Comparison of ENCODE assay signal across 1 cellular context in the genomic region with DNA sequence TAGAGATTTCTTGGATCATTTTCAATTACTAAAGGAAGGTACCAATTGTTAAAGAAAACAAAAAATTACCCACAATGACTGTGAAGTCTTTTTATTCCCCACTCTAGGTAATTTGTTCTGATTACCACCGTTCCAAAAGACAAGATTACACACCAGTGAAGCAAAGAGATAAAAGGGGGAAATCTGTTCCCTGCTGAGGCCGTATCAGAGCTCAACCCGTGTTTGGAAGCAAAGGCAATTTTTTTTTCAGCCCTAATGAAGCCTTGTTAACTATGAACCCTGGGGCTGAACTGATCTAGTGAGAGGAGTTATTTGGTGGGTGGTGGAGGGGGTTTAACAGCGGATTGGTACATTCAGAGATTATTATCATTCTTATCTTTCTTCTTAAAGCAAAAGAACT.
TF ChIP-seq lines count a peak whose summit lies in the region.

No MANE protein-coding gene starts in this region.

TF ChIP-seq in HepG2, 621 proteins besides CTCF, POLR2A, EP300 and RAD21 (continued from another document):
- TF ChIP-seq MIER3 (CRISPR knock-in tag; IDR thresholded peaks at IDR 0.05; ENCODE audit: borderline replicate concordance) (no peak), ZNF580 (CRISPR knock-in tag; IDR thresholded peaks at IDR 0.05; ENCODE audit: borderline replicate concordance, low read depth) (no peak), CREB1 (IDR thresholded peaks at IDR 0.05) (no peak), CREB1 (CRISPR knock-in tag; IDR thresholded peaks at IDR 0.05) (no peak)
- TF ChIP-seq, protein P1, sequence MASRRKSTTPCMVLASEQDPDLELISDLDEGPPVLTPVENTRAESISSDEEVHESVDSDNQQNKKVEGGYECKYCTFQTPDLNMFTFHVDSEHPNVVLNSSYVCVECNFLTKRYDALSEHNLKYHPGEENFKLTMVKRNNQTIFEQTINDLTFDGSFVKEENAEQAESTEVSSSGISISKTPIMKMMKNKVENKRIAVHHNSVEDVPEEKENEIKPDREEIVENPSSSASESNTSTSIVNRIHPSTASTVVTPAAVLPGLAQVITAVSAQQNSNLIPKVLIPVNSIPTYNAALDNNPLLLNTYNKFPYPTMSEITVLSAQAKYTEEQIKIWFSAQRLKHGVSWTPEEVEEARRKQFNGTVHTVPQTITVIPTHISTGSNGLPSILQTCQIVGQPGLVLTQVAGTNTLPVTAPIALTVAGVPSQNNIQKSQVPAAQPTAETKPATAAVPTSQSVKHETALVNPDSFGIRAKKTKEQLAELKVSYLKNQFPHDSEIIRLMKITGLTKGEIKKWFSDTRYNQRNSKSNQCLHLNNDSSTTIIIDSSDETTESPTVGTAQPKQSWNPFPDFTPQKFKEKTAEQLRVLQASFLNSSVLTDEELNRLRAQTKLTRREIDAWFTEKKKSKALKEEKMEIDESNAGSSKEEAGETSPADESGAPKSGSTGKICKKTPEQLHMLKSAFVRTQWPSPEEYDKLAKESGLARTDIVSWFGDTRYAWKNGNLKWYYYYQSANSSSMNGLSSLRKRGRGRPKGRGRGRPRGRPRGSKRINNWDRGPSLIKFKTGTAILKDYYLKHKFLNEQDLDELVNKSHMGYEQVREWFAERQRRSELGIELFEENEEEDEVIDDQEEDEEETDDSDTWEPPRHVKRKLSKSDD (CRISPR knock-in tag; IDR thresholded peaks at IDR 0.05; ENCODE audit: low read depth): no peak
